Comparison of ENCODE assay signal across 1 cellular context in genomic region chr12:56081393-56082347, GRCh38.
TF ChIP-seq lines count a peak whose summit lies in the region.

No MANE protein-coding gene starts in this region.

TF ChIP-seq in HepG2, 621 proteins besides CTCF, POLR2A, EP300 and RAD21 (continued from another document and continues in another):
- TF ChIP-seq PBX2 (CRISPR knock-in tag; IDR thresholded peaks at IDR 0.05), result no peak
- TF ChIP-seq RXRB (CRISPR knock-in tag; IDR thresholded peaks at IDR 0.05; ENCODE audit: borderline replicate concordance), result peak; percentile 98
- peak; percentile 86; the same call in 1 of the 2 replicates for TF ChIP-seq ZBTB25 (CRISPR knock-in tag; IDR thresholded peaks at IDR 0.05)
- 0 out of 2 replicates have a peak, but pooled peaks have one; percentile 5 for TF ChIP-seq LBX2 (CRISPR knock-in tag; IDR thresholded peaks at IDR 0.05; ENCODE audit: borderline replicate concordance)
- peak; percentile 91 for TF ChIP-seq ZNF230 (CRISPR knock-in tag; IDR thresholded peaks at IDR 0.05)
- TF ChIP-seq JARID2 (CRISPR knock-in tag; IDR thresholded peaks at IDR 0.05; ENCODE audit: insufficient replicate concordance), result peak; percentile 71
- peak; percentile 90 for TF ChIP-seq RERE (CRISPR knock-in tag; IDR thresholded peaks at IDR 0.05; ENCODE audit: low read depth)
- no peak for TF ChIP-seq PRPF4 (IDR thresholded peaks at IDR 0.05; ENCODE audit: low read depth, low read length, poor library complexity, severe bottlenecking)
- peak; percentile 89; the same call in 1 of the 2 replicates for TF ChIP-seq ZNF672 (CRISPR knock-in tag; IDR thresholded peaks at IDR 0.05)
- no peak for TF ChIP-seq ZNF512 (CRISPR knock-in tag; IDR thresholded peaks at IDR 0.05)
- TF ChIP-seq ZNF710 (CRISPR knock-in tag; IDR thresholded peaks at IDR 0.05; ENCODE audit: borderline replicate concordance), result peak; percentile 84; the same call in 1 of the 2 replicates
- peak; percentile 84; the same call in 1 of the 2 replicates for TF ChIP-seq HMGXB3 (CRISPR knock-in tag; IDR thresholded peaks at IDR 0.05; ENCODE audit: borderline replicate concordance)
- TF ChIP-seq ZNF562 (CRISPR knock-in tag; IDR thresholded peaks at IDR 0.05; ENCODE audit: borderline replicate concordance), result no peak
- TF ChIP-seq TFE3 (CRISPR knock-in tag; IDR thresholded peaks at IDR 0.05), result peak; percentile 94
- no peak; the same call in 1 of the 2 replicates for TF ChIP-seq TMF1 (CRISPR knock-in tag; IDR thresholded peaks at IDR 0.05; ENCODE audit: low read depth)
- TF ChIP-seq KDM3A (CRISPR knock-in tag; IDR thresholded peaks at IDR 0.05; ENCODE audit: low read depth), result peak; percentile 94; the same call in 1 of the 2 replicates
- no peak for TF ChIP-seq SMARCE1 (IDR thresholded peaks at IDR 0.05; ENCODE audit: borderline replicate concordance)
- no peak for TF ChIP-seq ZNF883 (CRISPR knock-in tag; IDR thresholded peaks at IDR 0.05; ENCODE audit: not compliant biosample characterization)
- no peak; the same call in 1 of the 2 replicates for TF ChIP-seq ZNF563 (CRISPR knock-in tag; IDR thresholded peaks at IDR 0.05)
- 0 out of 2 replicates have a peak, but pooled peaks have one; percentile 46 for TF ChIP-seq BRCA1 (CRISPR knock-in tag; IDR thresholded peaks at IDR 0.05)
- peak; percentile 66; the same call in 1 of the 2 replicates for TF ChIP-seq ZNF362 (CRISPR knock-in tag; IDR thresholded peaks at IDR 0.05; ENCODE audit: borderline replicate concordance)
- peak; percentile 83 for TF ChIP-seq ZFX (CRISPR knock-in tag; IDR thresholded peaks at IDR 0.05; ENCODE audit: low read depth)
- no peak; the same call in 1 of the 2 replicates for TF ChIP-seq ZNF3 (CRISPR knock-in tag; IDR thresholded peaks at IDR 0.05)
- TF ChIP-seq ZNF512B (CRISPR knock-in tag; IDR thresholded peaks at IDR 0.05; ENCODE audit: borderline replicate concordance), result no peak; the same call in 1 of the 2 replicates
- TF ChIP-seq ZNF326 (CRISPR knock-in tag; IDR thresholded peaks at IDR 0.05; ENCODE audit: borderline replicate concordance), result no peak
- peak; percentile 70; the same call in 1 of the 2 replicates for TF ChIP-seq TFAP4 (IDR thresholded peaks at IDR 0.05; ENCODE audit: borderline replicate concordance, low read depth)
- TF ChIP-seq ZSCAN21 (CRISPR knock-in tag; IDR thresholded peaks at IDR 0.05; ENCODE audit: borderline replicate concordance), result peak; percentile 92
- TF ChIP-seq TBX3 (IDR thresholded peaks at IDR 0.05; ENCODE audit: borderline replicate concordance), result peak; percentile 89
- no peak for TF ChIP-seq ZNF282 (IDR thresholded peaks at IDR 0.05; ENCODE audit: partially characterized antibody)
